15 cellular contexts compared by ENCODE assay signal in genomic region chr16:77406680-77407079, GRCh38. TPM values are rescaled to one million over a fixed set of nuclear protein-coding genes. Genes with fewer than 3 reads are reported as not detected.
A peak's percentile ranks its signal among the peaks of the same experiment; 100 is the strongest.
DNase-seq lines count a peak whose midpoint lies in the region; ATAC-seq, FAIRE-seq and TF ChIP-seq lines count a peak whose summit lies in the region.
"Had no signal": no experiment of that assay in that cellular context is flagged by ENCODE, and none has a peak within 500 bp of the region (broad histone marks: within the 10 kb centered on the region; RNA-seq: fewer than 3 reads in every experiment).

No MANE protein-coding gene starts in this region.

- H3K27me3 Mint-ChIP-seq in chondrocyte (ENCODE audit: low read depth): peaks cover 5% of the 10 kb centered on the region

- no peak overlapping the region for H3K4me3 ChIP-seq in HepG2 (replicated peaks in 1 of 3; ENCODE audit: insufficient read depth in 1 of 3, low read depth in 2 of 3, low read length in 3 of 3)
- H3K4me3 ChIP-seq in right lobe of liver: no peak overlapping the region
- H3K4me3 ChIP-seq: BLaER1 treated with 17β-estradiol and CSF1 and Interleukin-3, amounts not matched to agents 10 nM and 100 nM; left lung had no signal

- BruUV-seq in HepG2 (replicated peaks; lab: Mats Ljungman, UMichigan): no TSS peak

- WGBS in HepG2 (ENCODE audit: low lambda C conversion rate): 5% methylated on average over 1 of the region's 1 CpG
- WGBS in right lobe of liver (ENCODE audit: insufficient coverage, low coverage, low lambda C conversion rate, missing lambda C conversion rate): 54% methylated on average over 1 of the region's 1 CpG

- intact Hi-C loops in HepG2 (cut with micrococcal nuclease; ENCODE audit: unreplicated experiment) (loop anchor here (1.0 kb wide), 2 partner anchors 170 to 178 kb away; no protein-coding TSS in a partner anchor), right lobe of liver (cut with DNase I) (no loop called here)

- POLR2A ChIA-PET in HepG2 (lab: Yijun Ruan, JAX): no interaction called here

- peak; percentile 12 for FAIRE-seq in HepG2 (lab: Jason Lieb, UNC)

- peak; percentile 13; the same call in 1 of the 2 replicates for TF ChIP-seq RAD21 in HepG2 (CRISPR knock-in tag; IDR thresholded peaks at IDR 0.05)

- peak; percentile 28 for TF ChIP-seq CTCF in HepG2 (CRISPR knock-in tag; IDR thresholded peaks at IDR 0.05)
- TF ChIP-seq CTCF in right lobe of liver (IDR thresholded peaks at IDR 0.05): no peak
- TF ChIP-seq CTCF in chondrocyte (IDR thresholded peaks at IDR 0.05): peak; percentile 29

- CTCF ChIA-PET in HepG2 (lab: Yijun Ruan, JAX; ENCODE audit: low intra/inter-chr PET ratio, low total read pairs): interaction anchor here (1.8 kb wide), 1 partner anchor 178 kb away, joined by 10 read pairs; no protein-coding TSS in a partner anchor

- no peak for TF ChIP-seq EP300 in HepG2 (IDR thresholded peaks at IDR 0.05; ENCODE audit: low read depth in 2 of 2, low read length in 2 of 2)
- TF ChIP-seq EP300 in HepG2 (CRISPR knock-in tag; IDR thresholded peaks at IDR 0.05; ENCODE audit: borderline replicate concordance): no peak

- ATAC-seq in HepG2 (peak; percentile 40; the same call in 1 of the 3 replicates), right lobe of liver (no peak), HG03025 (IDR thresholded peaks at IDR 0.05; ENCODE audit: low FRiP score, unreplicated experiment) (no peak), GM19035 (IDR thresholded peaks at IDR 0.05; ENCODE audit: unreplicated experiment) (no peak)
- ATAC-seq: left lung, natural killer cell had no signal

- TF ChIP-seq POLR2A in HepG2 (IDR thresholded peaks at IDR 0.05; ENCODE audit: insufficient read depth in 1 of 2, low read depth in 2 of 2, low read length in 2 of 2) (no peak), right lobe of liver (IDR thresholded peaks at IDR 0.05) (no peak)

- no peak overlapping the region for H3K4me3 Mint-ChIP-seq in chondrocyte (ENCODE audit: unreplicated experiment)
- H3K4me3 Mint-ChIP-seq: natural killer cell had no signal

- H3K27me3 ChIP-seq in HepG2 (ENCODE audit: control insufficient read depth in 1 of 2, insufficient read depth in 2 of 2, low read length in 2 of 2) (no peaks in the 10 kb centered on the region), right lobe of liver (no peaks in the 10 kb centered on the region)
- H3K27me3 ChIP-seq: left lung had no signal

- H4K20me1 ChIP-seq in HepG2 (ENCODE audit: insufficient read depth, low read length): no peaks in the 10 kb centered on the region

- H3K79me2 ChIP-seq in HepG2 (ENCODE audit: insufficient read depth, low read length): no peaks in the 10 kb centered on the region

- H3K27ac ChIP-seq in HepG2 (ENCODE audit: extremely low read length, insufficient read depth, low read length): no peak overlapping the region
- no peak overlapping the region for H3K27ac ChIP-seq in right lobe of liver
- H3K27ac ChIP-seq: BLaER1 treated with 17β-estradiol and CSF1 and Interleukin-3, amounts not matched to agents 10 nM and 100 nM; left lung had no signal

- peak; percentile 15 for DNase-seq in HepG2 (ENCODE audit: low spot score)
- no peak for DNase-seq in right lobe of liver
- DNase-seq in NCI-H82 treated with DMSO at 0.1 percent for 48 hours (lab: John Stamatoyannopoulos, UW; ENCODE audit: unreplicated experiment): peak; percentile 4
- DNase-seq in chondrocyte (ENCODE audit: low spot score): no peak
- no peak for DNase-seq in NCI-H1417 treated with DMSO at 0.1 percent for 48 hours (lab: John Stamatoyannopoulos, UW)
- no peak for DNase-seq in activated T-cell treated with anti-CD3 and anti-CD28 coated beads for 4 hours
- DNase-seq: activated CD4-positive, alpha-beta T cell treated with anti-CD3 and anti-CD28 coated beads, Interleukin-2, amount 50 U/mL, for 1 hour; activated gamma-delta T cell treated with Interleukin-2 at 50 U/mL for 16 hours; cerebellar nuclear complex; left lung; natural killer cell; trophoblast cell had no signal

- H3K9me3 ChIP-seq in HepG2 (ENCODE audit: low read length) (0 out of 2 replicates have a peak, but pooled peaks cover 4% of the 10 kb centered on the region), right lobe of liver (no peaks in the 10 kb centered on the region)

- H3K27ac Mint-ChIP-seq in chondrocyte (ENCODE audit: unreplicated experiment): no peak overlapping the region
- H3K27ac Mint-ChIP-seq: natural killer cell had no signal

- peaks cover 24% of the 10 kb centered on the region for H3K9me3 Mint-ChIP-seq in chondrocyte (ENCODE audit: low read depth)

- H2AFZ ChIP-seq in HepG2 (ENCODE audit: low read length): no peak overlapping the region

- H3K4me1 ChIP-seq in HepG2 (ENCODE audit: insufficient read depth, low read length) (no peaks in the 10 kb centered on the region), right lobe of liver (no peaks in the 10 kb centered on the region)
- H3K4me1 ChIP-seq: left lung had no signal

- H3K4me1 Mint-ChIP-seq in chondrocyte (ENCODE audit: low read depth): no peaks in the 10 kb centered on the region

- no peak overlapping the region for H3K9ac ChIP-seq in HepG2 (ENCODE audit: insufficient read depth, low read depth, low read length)
- H3K9ac ChIP-seq: BLaER1 treated with 17β-estradiol and CSF1 and Interleukin-3, amounts not matched to agents 10 nM and 100 nM had no signal

- in situ Hi-C loops in HepG2 (cut with HindIII; ENCODE audit: extremely low pct_ligation_motif_present, low pct_unique_long_range_greater_than_20kb): no loop called here

- no peaks in the 10 kb centered on the region for H3K36me3 Mint-ChIP-seq in chondrocyte (ENCODE audit: low read depth)
- H3K36me3 Mint-ChIP-seq: natural killer cell had no signal

- H3K36me3 ChIP-seq in HepG2 (replicated peaks in 1 of 2; ENCODE audit: control insufficient read depth in 1 of 2, insufficient read depth in 2 of 2, low read length in 2 of 2) (no peaks in the 10 kb centered on the region), right lobe of liver (no peaks in the 10 kb centered on the region)
- H3K36me3 ChIP-seq: BLaER1 treated with 17β-estradiol and CSF1 and Interleukin-3, amounts not matched to agents 10 nM and 100 nM; left lung had no signal

- H3K4me2 ChIP-seq in HepG2 (ENCODE audit: low read depth, low read length): no peak overlapping the region
- H3K4me2 ChIP-seq: BLaER1 treated with 17β-estradiol and CSF1 and Interleukin-3, amounts not matched to agents 10 nM and 100 nM had no signal

TF ChIP-seq in HepG2, 621 proteins besides CTCF, POLR2A, EP300 and RAD21:
- TF ChIP-seq PAX8 (CRISPR knock-in tag; IDR thresholded peaks at IDR 0.05; ENCODE audit: borderline replicate concordance) (no peak), STAG1 (CRISPR knock-in tag; IDR thresholded peaks at IDR 0.05) (peak; percentile 45)
TF ChIP-seq in HepG2: peak in this region for 1.

RNA-seq across cellular contexts. Expression of gene ADAMTS18, which starts 28.2 kb away (rescaled TPM):
- not detected in 2 replicates for total RNA-seq in HepG2 (2016; rRNA removed; fragmentation: Illumina TruSeq; extraction: Trizol)
- total RNA-seq in HepG2 (2016; cell fraction: cytosol; rRNA removed; fragmentation: Illumina TruSeq; extraction: Trizol; ENCODE audit: low read depth): not detected in 2 replicates
- not detected in 2 replicates for total RNA-seq in HepG2 (2016; cell fraction: insoluble cytoplasmic fraction; rRNA removed; fragmentation: Illumina TruSeq; extraction: Trizol)
- not detected in 2 replicates for total RNA-seq in HepG2 (2016; cell fraction: membrane; rRNA removed; fragmentation: Illumina TruSeq; extraction: Trizol)
- not detected in 2 replicates for total RNA-seq in HepG2 (2016; cell fraction: nucleus; rRNA removed; fragmentation: Illumina TruSeq; extraction: Trizol)
- 0.01 TPM in 1 of 2 replicates, not detected in the other for polyA plus RNA-seq in HepG2 (2011; rRNA removed)
- polyA plus RNA-seq in HepG2 (2011; cell fraction: cytosol; rRNA removed): not detected in 2 replicates
- polyA plus RNA-seq in HepG2 (2011; cell fraction: nucleus; rRNA removed): not detected in 2 replicates
- not detected in 2 replicates for polyA plus RNA-seq in HepG2 (2012)
- not detected in 2 replicates for polyA plus RNA-seq in HepG2 (2016; cell fraction: cytosol; fragmentation: Illumina TruSeq; extraction: Trizol; ENCODE audit: low read depth)
- polyA plus RNA-seq in HepG2 (2016; cell fraction: insoluble cytoplasmic fraction; fragmentation: Illumina TruSeq; extraction: Trizol; ENCODE audit: low read depth): not detected in 2 replicates
- not detected in 2 replicates for polyA plus RNA-seq in HepG2 (2016; cell fraction: membrane; fragmentation: Illumina TruSeq; extraction: Trizol; ENCODE audit: low read depth)
- not detected in 2 replicates for polyA plus RNA-seq in HepG2 (2016; cell fraction: nucleus; fragmentation: Illumina TruSeq; extraction: Trizol; ENCODE audit: insufficient read depth, low read depth)
- polyA minus RNA-seq in HepG2 (2011; rRNA and poly(A)+ RNA removed; ENCODE audit: low replicate concordance): not detected in 2 replicates
- polyA minus RNA-seq in HepG2 (2011; cell fraction: cytosol; rRNA and poly(A)+ RNA removed): not detected in 2 replicates
- polyA minus RNA-seq in HepG2 (2011; cell fraction: nucleus; rRNA and poly(A)+ RNA removed): not detected in 2 replicates
- not detected for total RNA-seq in right lobe of liver
- not detected in 3 replicates for total RNA-seq in chondrocyte
- total RNA-seq: natural killer cell had no signal

Comparison
In these comparisons a context has a peak if more than half of its experiments do, and no peak if none do; other contexts are left out.
1. DNase-seq: peak in HepG2 (single experiment) and NCI-H82 treated with DMSO at 0.1 percent for 48 hours (single experiment); none in right lobe of liver (0 of 3), chondrocyte (single experiment), NCI-H1417 treated with DMSO at 0.1 percent for 48 hours (single experiment) and activated T-cell treated with anti-CD3 and anti-CD28 coated beads for 4 hours (single experiment).
2. CTCF ChIP-seq: peak in HepG2 (single experiment) and chondrocyte (single experiment); none in right lobe of liver (0 of 4).